In the genomic region with DNA sequence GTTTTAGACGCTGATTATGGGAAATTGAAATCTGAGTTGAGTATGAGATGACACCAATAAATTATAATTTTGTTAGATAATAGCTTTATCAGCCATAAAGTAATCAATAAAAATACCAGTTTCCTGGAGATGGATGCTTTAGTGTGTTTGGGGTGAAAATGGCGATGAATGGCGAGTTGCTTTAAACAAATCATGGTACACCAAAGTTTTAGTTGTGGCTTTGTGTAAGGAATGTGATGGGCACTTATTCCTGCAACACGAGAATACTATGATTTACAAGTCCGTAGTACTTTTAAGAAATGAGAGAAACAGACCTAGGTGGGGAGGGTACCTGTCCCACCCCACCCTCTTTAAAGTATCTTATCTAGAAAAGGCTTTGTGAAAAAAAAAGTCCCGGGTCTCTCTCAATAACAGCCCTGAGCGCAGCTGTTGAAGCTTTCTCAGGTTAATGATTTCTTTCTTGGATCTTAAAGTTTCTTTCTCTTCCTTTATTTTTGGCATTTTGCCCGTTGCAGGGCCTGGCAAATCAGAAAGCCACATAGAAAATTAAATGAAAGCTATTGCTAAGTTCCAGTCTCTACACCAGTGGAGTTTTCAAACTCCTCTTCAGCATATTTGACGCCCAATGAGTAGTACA, we compare ENCODE assay signal across 8 cellular contexts. TPM values are rescaled to one million over a fixed set of nuclear protein-coding genes. Genes with fewer than 3 reads are reported as not detected.
A peak's percentile ranks its signal among the peaks of the same experiment; 100 is the strongest.
DNase-seq lines count a peak whose midpoint lies in the region; ATAC-seq and TF ChIP-seq lines count a peak whose summit lies in the region.

No MANE protein-coding gene starts in this region.

- DNase-seq in Kasumi-1 (lab: John Stamatoyannopoulos, UW) (peak; percentile 39 to 50), kidney tubule cell (ENCODE audit: low spot score) (peak; percentile 91), type B pancreatic cell (ENCODE audit: extremely low spot score, unreplicated experiment) (no peak), omental fat pad (ENCODE audit: low spot score) (no peak)
- no peak for DNase-seq in activated naive CD8-positive, alpha-beta T cell treated with anti-CD3 and anti-CD28 coated beads for 36 hours

- ATAC-seq in HG03095 (IDR thresholded peaks at IDR 0.05; ENCODE audit: unreplicated experiment) (no peak), omental fat pad (ENCODE audit: low FRiP score) (no peak), HG03520 (IDR thresholded peaks at IDR 0.05; ENCODE audit: unreplicated experiment) (no peak)

- no peak for TF ChIP-seq CTCF in type B pancreatic cell (conservative IDR thresholded peaks at IDR 0.05)
- no peak for TF ChIP-seq CTCF in omental fat pad (IDR thresholded peaks at IDR 0.05)

- H3K9me3 Mint-ChIP-seq in activated naive CD8-positive, alpha-beta T cell treated with anti-CD3 and anti-CD28 coated beads for 36 hours = no peaks in the 10 kb centered on the region
- H3K9me3 Mint-ChIP-seq in type B pancreatic cell = no peaks in the 10 kb centered on the region

- H3K4me3 ChIP-seq in GM08714 (ENCODE audit: low read length) = peak overlapping the region; percentile 75

- peaks cover 30% of the 10 kb centered on the region for H3K4me1 Mint-ChIP-seq in activated naive CD8-positive, alpha-beta T cell treated with anti-CD3 and anti-CD28 coated beads for 36 hours
- peaks cover 35% of the 10 kb centered on the region for H3K4me1 Mint-ChIP-seq in type B pancreatic cell (ENCODE audit: unreplicated experiment)

- peaks cover 48% of the 10 kb centered on the region for H3K36me3 Mint-ChIP-seq in activated naive CD8-positive, alpha-beta T cell treated with anti-CD3 and anti-CD28 coated beads for 36 hours
- H3K36me3 Mint-ChIP-seq in type B pancreatic cell = peaks cover 6% of the 10 kb centered on the region

- peaks cover 14% of the 10 kb centered on the region for H3K27me3 Mint-ChIP-seq in activated naive CD8-positive, alpha-beta T cell treated with anti-CD3 and anti-CD28 coated beads for 36 hours
- no peaks in the 10 kb centered on the region for H3K27me3 Mint-ChIP-seq in type B pancreatic cell

- H3K27ac Mint-ChIP-seq in activated naive CD8-positive, alpha-beta T cell treated with anti-CD3 and anti-CD28 coated beads for 36 hours = peak overlapping the region; percentile 99
- peak overlapping the region; percentile 94 for H3K27ac Mint-ChIP-seq in type B pancreatic cell

- peak overlapping the region; percentile 99 for H3K4me3 Mint-ChIP-seq in activated naive CD8-positive, alpha-beta T cell treated with anti-CD3 and anti-CD28 coated beads for 36 hours
- peak overlapping the region; percentile 99 for H3K4me3 Mint-ChIP-seq in type B pancreatic cell

RNA-seq across cellular contexts. Expression of a gene that starts 1.5 kb away (rescaled TPM):
- 100 to 1,000 TPM; 414 to 424 TPM for total RNA-seq in activated naive CD8-positive, alpha-beta T cell treated with anti-CD3 and anti-CD28 coated beads for 36 hours
- total RNA-seq in type B pancreatic cell (ENCODE audit: low replicate concordance) (50.7 and 109 TPM in 2 replicates), omental fat pad (1 to 10 TPM in 3 of 4 donors, under 1 TPM in 1; 0.46 to 9.8 (median 1.5) TPM)

RNA-seq across cellular contexts. Expression of a gene that starts 40.8 kb away (rescaled TPM):
- not detected for total RNA-seq in activated naive CD8-positive, alpha-beta T cell treated with anti-CD3 and anti-CD28 coated beads for 36 hours
- 0.79 and 0.94 TPM in 2 replicates for total RNA-seq in type B pancreatic cell (ENCODE audit: low replicate concordance)
- 1 to 10 TPM in 2 of 4 donors, under 1 TPM in 2; 0.63 to 2.7 (median 1.2) TPM for total RNA-seq in omental fat pad

Comparison
In these comparisons a context has a peak if more than half of its experiments do, and no peak if none do; other contexts are left out.
1. DNase-seq: peak in Kasumi-1 (2 of 2) and kidney tubule cell (single experiment); none in activated naive CD8-positive, alpha-beta T cell treated with anti-CD3 and anti-CD28 coated beads for 36 hours (single experiment), type B pancreatic cell (single experiment) and omental fat pad (single experiment).